ENCODE assay signal across 8 cellular contexts in genomic region chr10:59904431-59905065, GRCh38. TPM values are rescaled to one million over a fixed set of nuclear protein-coding genes. Genes with fewer than 3 reads are reported as not detected.
A peak's percentile ranks its signal among the peaks of the same experiment; 100 is the strongest.
DNase-seq lines count a peak whose midpoint lies in the region; ATAC-seq and TF ChIP-seq lines count a peak whose summit lies in the region.

No MANE protein-coding gene starts in this region.

- peak overlapping the region; percentile 98 for H3K9ac ChIP-seq in Karpas-422 (ENCODE audit: low read length)
- H3K9ac ChIP-seq in colonic mucosa (ENCODE audit: low read depth in 2 of 2, low read length in 2 of 2): peak overlapping the region; percentile 93 to 100

- H3K79me2 ChIP-seq in Karpas-422 (ENCODE audit: low read length): peaks cover 68% of the 10 kb centered on the region

- H3K4me3 ChIP-seq in Karpas-422 (ENCODE audit: low read length): peak overlapping the region; percentile 96
- peak overlapping the region; percentile 85 for H3K4me3 ChIP-seq in colonic mucosa

- H3K4me1 Mint-ChIP-seq in naive B cell: peaks cover 68 to 82% (median 78%) of the 10 kb centered on the region in 3 donors

- no peak for TF ChIP-seq CTCF in colonic mucosa (IDR thresholded peaks at IDR 0.05)

- DNase-seq in Ammon's horn (ENCODE audit: low spot score) (peak; percentile 30), Karpas-422 (peak; percentile 54), colonic mucosa (no peak), naive B cell (no peak), SKM-1 treated with dmso at 0.1 percent for 144 hours (lab: John Stamatoyannopoulos, UW; ENCODE audit: unreplicated experiment) (no peak), NCI-H1417 treated with DMSO at 0.1 percent for 48 hours (lab: John Stamatoyannopoulos, UW) (no peak), NCI-H510A (lab: John Stamatoyannopoulos, UW) (no peak)

- H3K4me1 ChIP-seq in Karpas-422 (ENCODE audit: low read length) (peaks cover 67% of the 10 kb centered on the region), colonic mucosa (peaks cover 16% of the 10 kb centered on the region)

- no peak overlapping the region for H2AFZ ChIP-seq in Karpas-422 (ENCODE audit: low read length)

- H3K27me3 ChIP-seq in Karpas-422 (ENCODE audit: low read length): no peaks in the 10 kb centered on the region
- no peaks in the 10 kb centered on the region for H3K27me3 ChIP-seq in colonic mucosa

- H3K9me2 ChIP-seq in Karpas-422 (replicated peaks; ENCODE audit: insufficient read depth, low read length): no peaks in the 10 kb centered on the region

- no peaks in the 10 kb centered on the region for H3K36me3 Mint-ChIP-seq in naive B cell

- H3K27ac Mint-ChIP-seq in naive B cell: peak overlapping the region in 5 of 6 donors; percentile 40 to 97 (median 95)

- H3K27me3 Mint-ChIP-seq in naive B cell: no peaks in the 10 kb centered on the region

- no peaks in the 10 kb centered on the region for H3K9me3 Mint-ChIP-seq in naive B cell

- ATAC-seq in naive B cell (ENCODE audit: low read depth in 2 of 2) (no peak), HG03378 (IDR thresholded peaks at IDR 0.05; ENCODE audit: unreplicated experiment) (no peak)

- H3K9me3 ChIP-seq in Karpas-422 (ENCODE audit: low read length) (no peaks in the 10 kb centered on the region), colonic mucosa (no peaks in the 10 kb centered on the region)

- H3K4me2 ChIP-seq in Karpas-422 (ENCODE audit: low read depth, low read length, poor library complexity, severe bottlenecking): peak overlapping the region; percentile 83

- H3K4me3 Mint-ChIP-seq in naive B cell: peak overlapping the region; percentile 87 to 99 (median 98)

- H3K27ac ChIP-seq in Karpas-422 (ENCODE audit: low read length) (peak overlapping the region; percentile 86), colonic mucosa (peak overlapping the region; percentile 93)

- peaks cover 17% of the 10 kb centered on the region; the same call in 1 of the 2 replicates for H3K36me3 ChIP-seq in Karpas-422 (ENCODE audit: insufficient read depth, low read length)
- H3K36me3 ChIP-seq in colonic mucosa: no peaks in the 10 kb centered on the region

- H4K20me1 ChIP-seq in Karpas-422 (ENCODE audit: insufficient read depth, low read depth, low read length): peaks cover 26% of the 10 kb centered on the region

- intact Hi-C loops in colonic mucosa (cut with DNase I): loop anchor here (5.0 to 10.0 kb wide), 2 partner anchors 37 to 130 kb away; no protein-coding TSS in a partner anchor

RNA-seq across cellular contexts. Expression of gene CCDC6, which starts 1.8 kb away (rescaled TPM):
- total RNA-seq in Karpas-422 (2014; rRNA removed; shearing (Covaris generic); ENCODE audit: low replicate concordance): 25.7 and 50.9 TPM in 2 replicates
- total RNA-seq in colonic mucosa: 10 to 100 TPM; 65.8 to 91.0 TPM
- 10 to 100 TPM in 4 of 6 donors, 1 to 10 TPM in 2; 7.8 to 20.9 (median 11.7) TPM for polyA plus RNA-seq in naive B cell (ENCODE audit: low read depth in 6 of 6)

Comparison
In these comparisons a context has a peak if more than half of its experiments do, and no peak if none do; other contexts are left out.
1. DNase-seq: peak in Ammon's horn (single experiment) and Karpas-422 (single experiment); none in colonic mucosa (single experiment), naive B cell (single experiment), SKM-1 treated with dmso at 0.1 percent for 144 hours (single experiment), NCI-H1417 treated with DMSO at 0.1 percent for 48 hours (single experiment) and NCI-H510A (single experiment).